In genomic region chr18:68714707-68715496, GRCh38 we compare ENCODE assay signal across 8 cellular contexts. TPM values are rescaled to one million over a fixed set of nuclear protein-coding genes. Genes with fewer than 3 reads are reported as not detected.
DNase-seq lines count a peak whose midpoint lies in the region; ATAC-seq and TF ChIP-seq lines count a peak whose summit lies in the region.

Gene TMX3 (minus strand): TSS chr18:68715108. CDS start chr18:68714981, 127 bp downstream.

- in situ Hi-C loops in GM13977 (cut with MboI; ENCODE audit: low pct_unique_long_range_greater_than_20kb, low sequenced_read_pairs, unreplicated experiment): no loop called here

- H3K9me3 ChIP-seq in left ventricle myocardium inferior (replicated peaks): no peaks in the 10 kb centered on the region
- H3K9me3 ChIP-seq in prostate gland: no peaks in the 10 kb centered on the region

- peak; percentile 94 for ATAC-seq in HG02884 (IDR thresholded peaks at IDR 0.05; ENCODE audit: unreplicated experiment)

- no peak for TF ChIP-seq POLR2A in prostate gland (IDR thresholded peaks at IDR 0.05)

- peak within 1 kb of the TSS; percentile 90 for H3K27ac ChIP-seq in left ventricle myocardium inferior (replicated peaks)
- peak within 1 kb of the TSS; percentile 56 to 61 for H3K27ac ChIP-seq in prostate gland
- H3K27ac ChIP-seq in urinary bladder (ENCODE audit: low read depth): peak within 1 kb of the TSS; percentile 74

- H3K27ac Mint-ChIP-seq in T-helper 1 cell treated with Interleukin-12 subunit alpha and Interleukin-12 subunit beta and Interleukin-4 antibody, amounts not matched to agents 30 μg/mL and 1 μg/mL, for 36 hours: peak within 1 kb of the TSS; percentile 92

- peaks cover 52% of the 10 kb centered on the region for H3K4me1 ChIP-seq in left ventricle myocardium inferior
- no peaks in the 10 kb centered on the region for H3K4me1 ChIP-seq in prostate gland (replicated peaks)
- H3K4me1 ChIP-seq in urinary bladder (ENCODE audit: insufficient read depth): no peaks in the 10 kb centered on the region

- no peaks in the 10 kb centered on the region for H3K9me3 Mint-ChIP-seq in T-helper 1 cell treated with Interleukin-12 subunit alpha and Interleukin-12 subunit beta and Interleukin-4 antibody, amounts not matched to agents 30 μg/mL and 1 μg/mL, for 36 hours

- intact Hi-C loops in left ventricle myocardium inferior (cut with micrococcal nuclease): no loop called here
- intact Hi-C loops in prostate gland (cut with DNase I): loop anchor here (10.0 kb wide), 1 partner anchor 1200 kb away; the partner anchor contains the start of gene DSEL

- H3K36me3 ChIP-seq in left ventricle myocardium inferior (peaks cover 34% of the 10 kb centered on the region), prostate gland (no peaks in the 10 kb centered on the region), urinary bladder (ENCODE audit: insufficient read depth) (no peaks in the 10 kb centered on the region)

- H3K4me3 ChIP-seq in left ventricle myocardium inferior (peak within 1 kb of the TSS; percentile 99), prostate gland (peak within 1 kb of the TSS; percentile 69 to 92), urinary bladder (ENCODE audit: low read depth, low read length) (peak within 1 kb of the TSS; percentile 91)

- peak within 1 kb of the TSS; percentile 93 for H3K4me3 Mint-ChIP-seq in T-helper 1 cell treated with Interleukin-12 subunit alpha and Interleukin-12 subunit beta and Interleukin-4 antibody, amounts not matched to agents 30 μg/mL and 1 μg/mL, for 36 hours

- peaks cover 11% of the 10 kb centered on the region for H3K36me3 Mint-ChIP-seq in T-helper 1 cell treated with Interleukin-12 subunit alpha and Interleukin-12 subunit beta and Interleukin-4 antibody, amounts not matched to agents 30 μg/mL and 1 μg/mL, for 36 hours (ENCODE audit: low read depth)

- no peaks in the 10 kb centered on the region for H3K27me3 Mint-ChIP-seq in T-helper 1 cell treated with Interleukin-12 subunit alpha and Interleukin-12 subunit beta and Interleukin-4 antibody, amounts not matched to agents 30 μg/mL and 1 μg/mL, for 36 hours (ENCODE audit: low read depth)

- H3K27me3 ChIP-seq in left ventricle myocardium inferior (ENCODE audit: low read depth): no peaks in the 10 kb centered on the region
- H3K27me3 ChIP-seq in prostate gland (replicated peaks; ENCODE audit: insufficient read depth): no peaks in the 10 kb centered on the region

- DNase-seq in GM13977 (ENCODE audit: low spot score): peak; percentile 96
- peak; percentile 90 for DNase-seq in NCI-H1694 (lab: John Stamatoyannopoulos, UW)
- peak; percentile 78 for DNase-seq in amniotic stem cell (lab: John Stamatoyannopoulos, UW)
- peak; percentile 93 for DNase-seq in left ventricle myocardium inferior
- peak; percentile 83 for DNase-seq in prostate gland (ENCODE audit: low spot score)

- TF ChIP-seq CTCF in GM13977 (IDR thresholded peaks at IDR 0.05; ENCODE audit: extremely low read depth, insufficient read depth, missing control alignments) (no peak), left ventricle myocardium inferior (IDR thresholded peaks at IDR 0.05; ENCODE audit: borderline replicate concordance) (no peak), prostate gland (IDR thresholded peaks at IDR 0.05) (no peak)

- under 1% methylated on average over 71 of the region's 71 CpGs for WGBS in prostate gland
- WGBS in urinary bladder: under 1% methylated on average over 71 of the region's 71 CpGs

- peaks cover 33% of the 10 kb centered on the region for H3K4me1 Mint-ChIP-seq in T-helper 1 cell treated with Interleukin-12 subunit alpha and Interleukin-12 subunit beta and Interleukin-4 antibody, amounts not matched to agents 30 μg/mL and 1 μg/mL, for 36 hours (ENCODE audit: low read depth)

RNA-seq across cellular contexts. Expression of gene TMX3, which starts in this region (rescaled TPM):
- 26.3 TPM for total RNA-seq in left ventricle myocardium inferior
- 10 to 100 TPM; 32.3 to 37.1 TPM for total RNA-seq in prostate gland
- total RNA-seq in urinary bladder: 97.6 TPM
- polyA plus RNA-seq in urinary bladder: 19.9 TPM

Comparison
In these comparisons a context has a peak if more than half of its experiments do, and no peak if none do; other contexts are left out.
1. Peak in every context shown above with its lines: DNase-seq, ATAC-seq, H3K4me3 ChIP-seq and H3K27ac ChIP-seq.